ENCODE assay signal across 8 cellular contexts in the genomic region with DNA sequence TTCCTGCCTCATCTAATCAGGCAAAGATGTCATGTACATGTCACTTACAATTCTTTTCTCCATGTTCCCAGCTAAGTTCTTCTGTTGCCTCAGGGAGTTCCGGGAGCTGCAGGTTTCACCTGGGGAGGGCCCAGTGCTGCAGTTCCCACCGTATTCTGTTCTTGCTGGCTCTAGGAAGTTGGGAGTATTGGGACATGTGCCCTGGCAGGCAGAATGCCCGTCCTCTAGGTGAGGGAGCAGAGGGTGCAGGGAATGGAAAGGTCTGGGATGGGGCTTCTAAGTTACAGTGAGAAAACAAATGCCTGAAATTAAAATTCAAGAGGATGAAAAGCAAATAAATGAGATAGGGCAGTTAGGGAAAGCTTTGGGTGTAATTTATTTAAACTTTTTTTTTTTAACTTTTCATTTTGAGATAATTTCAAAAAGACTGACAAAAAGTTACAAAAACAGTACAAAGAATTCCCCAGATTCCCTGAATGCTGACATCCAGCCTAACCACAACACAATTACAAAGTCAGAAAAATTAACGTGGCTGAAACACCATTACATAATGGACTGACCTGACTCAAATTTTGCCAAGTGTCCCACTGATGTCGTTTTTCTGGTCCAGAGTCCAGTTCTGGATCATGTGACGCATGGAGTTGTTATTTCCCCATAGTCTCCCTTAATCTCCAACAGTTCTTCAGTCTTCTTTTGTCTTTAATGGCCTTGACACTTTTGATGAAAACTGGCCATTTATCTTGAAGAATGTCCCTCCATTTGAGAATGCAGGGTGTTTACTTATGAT.
"Had no signal": no experiment of that assay in that cellular context is flagged by ENCODE, and none has a peak within 500 bp of the region (broad histone marks: within the 10 kb centered on the region; RNA-seq: fewer than 3 reads in every experiment).

No MANE protein-coding gene starts in this region.

- H3K4me3 ChIP-seq: GM23248, HAP-1 had no signal

- H3K9me3 ChIP-seq: HAP-1 had no signal

- H3K9me3 Mint-ChIP-seq: HFFc6 had no signal

- DNase-seq: GM23248, GOT3, H7, HFFc6 had no signal

- H3K27ac Mint-ChIP-seq: HFFc6, IgD-negative memory B cell had no signal

- H3K36me3 Mint-ChIP-seq: IgD-negative memory B cell had no signal

- H3K36me3 ChIP-seq: HAP-1 had no signal

- FAIRE-seq: HTR-8/SVneo had no signal

- H3K4me3 Mint-ChIP-seq: HFFc6, IgD-negative memory B cell had no signal

- H2AFZ ChIP-seq: GM23248 had no signal

- ATAC-seq: HCT116 had no signal

- H3K9ac ChIP-seq: GM23248 had no signal

- H3K27ac ChIP-seq: GM23248 had no signal
